9 cellular contexts compared by ENCODE assay signal in the genomic region with DNA sequence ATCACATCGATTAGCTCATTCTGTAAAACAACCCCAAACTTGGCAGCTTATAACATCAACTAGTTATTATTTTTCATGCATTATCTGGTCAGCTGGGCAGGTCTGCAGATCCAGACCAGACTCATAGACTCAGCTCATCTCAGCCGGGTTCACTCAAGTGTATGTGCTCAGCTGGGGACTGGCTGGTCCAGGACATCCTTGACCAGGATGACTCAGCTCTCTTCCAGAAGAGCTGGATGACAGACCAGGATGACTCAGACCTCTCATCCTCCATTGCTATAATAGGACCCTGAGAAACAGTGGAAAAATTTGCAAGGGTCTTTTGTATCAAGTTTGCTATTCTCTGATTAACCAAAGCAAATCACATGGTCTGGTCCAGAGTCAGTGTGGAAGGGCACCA.
A peak's percentile ranks its signal among the peaks of the same experiment; 100 is the strongest.
DNase-seq lines count a peak whose midpoint lies in the region; ATAC-seq and TF ChIP-seq lines count a peak whose summit lies in the region.
"Had no signal": no experiment of that assay in that cellular context is flagged by ENCODE, and none has a peak within 500 bp of the region (broad histone marks: within the 10 kb centered on the region; RNA-seq: fewer than 3 reads in every experiment).

No MANE protein-coding gene starts in this region.

- no peak for ATAC-seq in HG03280 (IDR thresholded peaks at IDR 0.05; ENCODE audit: unreplicated experiment)
- ATAC-seq in GM18517 (IDR thresholded peaks at IDR 0.05; ENCODE audit: unreplicated experiment), result no peak

- peaks cover 2% of the 10 kb centered on the region; the same call in 1 of the 2 replicates for H3K36me3 ChIP-seq in BE2C
- H3K36me3 ChIP-seq: gastrocnemius medialis had no signal

- H3K4me1 ChIP-seq in BE2C, result peaks cover 8% of the 10 kb centered on the region; the same call in 1 of the 2 replicates
- H3K4me1 ChIP-seq: gastrocnemius medialis had no signal

- peak overlapping the region; percentile 50 for H3K27ac ChIP-seq in angular gyrus (ENCODE audit: low read depth, low read length)
- H3K27ac ChIP-seq: gastrocnemius medialis had no signal

- DNase-seq in BE2C (peak; percentile 78), LoVo (ENCODE audit: low spot score) (peak; percentile 27), kidney glomerular epithelial cell (lab: John Stamatoyannopoulos, UW) (peak; percentile 65), mesenteric fat pad (ENCODE audit: low spot score) (no peak), NCI-H2171 treated with DMSO at 0.1 percent for 48 hours (lab: John Stamatoyannopoulos, UW) (no peak)
- DNase-seq: gastrocnemius medialis had no signal

- TF ChIP-seq CTCF in BE2C (IDR thresholded peaks at IDR 0.05; ENCODE audit: low read depth, low read length), result no peak

- no peak overlapping the region for H3K4me3 ChIP-seq in BE2C (ENCODE audit: low read depth, low read length)
- H3K4me3 ChIP-seq: gastrocnemius medialis had no signal

- no peaks in the 10 kb centered on the region for H3K27me3 ChIP-seq in BE2C
- H3K27me3 ChIP-seq: gastrocnemius medialis had no signal

- no peaks in the 10 kb centered on the region for H3K9me3 ChIP-seq in BE2C
- H3K9me3 ChIP-seq: gastrocnemius medialis had no signal

Comparison
In these comparisons a context has a peak if more than half of its experiments do, and no peak if none do; other contexts are left out.
1. DNase-seq: peak in BE2C (single experiment), LoVo (single experiment) and kidney glomerular epithelial cell (single experiment); none in mesenteric fat pad (single experiment) and NCI-H2171 treated with DMSO at 0.1 percent for 48 hours (single experiment).